In the genomic region with DNA sequence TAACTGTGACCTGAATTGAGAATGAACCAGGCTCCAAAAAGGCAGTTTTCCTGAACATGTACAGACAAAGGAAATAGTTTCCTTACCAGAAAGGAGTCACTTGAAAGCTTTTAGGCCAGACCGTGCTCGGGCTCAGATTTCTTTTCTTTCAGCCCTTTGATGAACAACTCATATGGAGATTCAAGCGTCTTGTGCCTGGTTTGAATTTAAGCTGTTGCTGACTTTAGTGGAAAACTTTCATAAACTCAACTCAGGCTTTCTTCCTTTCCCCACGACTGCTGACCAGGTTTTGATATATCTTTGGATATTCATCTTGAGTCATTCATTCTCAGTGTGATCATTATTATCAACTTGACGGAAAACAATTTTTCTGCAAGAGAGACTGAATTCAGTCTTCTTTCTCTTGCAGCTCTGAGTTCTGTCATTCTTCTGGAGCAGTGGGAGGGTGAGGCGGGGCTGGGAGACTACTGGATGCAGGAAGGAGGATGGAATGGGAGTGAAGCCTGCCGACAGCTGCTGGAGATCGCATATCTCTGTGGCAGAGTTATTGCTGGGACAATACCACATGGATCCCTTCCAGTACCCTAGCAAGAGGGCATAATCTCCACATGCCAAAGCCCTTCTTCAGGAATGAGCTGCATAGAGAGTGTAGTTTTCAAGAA, we compare ENCODE assay signal across 12 cellular contexts.
DNase-seq lines count a peak whose midpoint lies in the region; ATAC-seq lines count a peak whose summit lies in the region.
"Had no signal": no experiment of that assay in that cellular context is flagged by ENCODE, and none has a peak within 500 bp of the region (broad histone marks: within the 10 kb centered on the region; RNA-seq: fewer than 3 reads in every experiment).

No MANE protein-coding gene starts in this region.

- peak overlapping the region; percentile 76 to 85 (median 82) for H3K9ac ChIP-seq in skeletal muscle tissue (ENCODE audit: low read depth in 1 of 3, low read length in 3 of 3)

- H3K4me3 ChIP-seq in HAP-1: no peak overlapping the region
- H3K4me3 ChIP-seq in ectodermal cell (ENCODE audit: insufficient read depth, low read depth, low read length): peak overlapping the region; percentile 14
- H3K4me3 ChIP-seq in skeletal muscle tissue (ENCODE audit: low read length in 3 of 3): peak overlapping the region; percentile 61 to 82 (median 64)

- H3K4me3 Mint-ChIP-seq in natural killer cell treated with Interleukin-12 subunit alpha and Interleukin-12 subunit beta and Interleukin-15 and Interleukin-18, amount 100 ng/mL, for 72 hours: no peak overlapping the region
- H3K4me3 Mint-ChIP-seq: CD8-positive, alpha-beta T cell; natural killer cell had no signal

- no peaks in the 10 kb centered on the region for H3K9me3 Mint-ChIP-seq in natural killer cell treated with Interleukin-12 subunit alpha and Interleukin-12 subunit beta and Interleukin-15 and Interleukin-18, amount 100 ng/mL, for 72 hours
- H3K9me3 Mint-ChIP-seq: CD8-positive, alpha-beta T cell; natural killer cell had no signal

- in situ Hi-C loops in HAP-1 (cut with MboI; ENCODE audit: low sequenced_read_pairs): loop anchor here (25.0 kb wide), 1 partner anchor 100 kb away; no protein-coding TSS in a partner anchor

- no peak overlapping the region for H3K27ac Mint-ChIP-seq in natural killer cell treated with Interleukin-12 subunit alpha and Interleukin-12 subunit beta and Interleukin-15 and Interleukin-18, amount 100 ng/mL, for 72 hours
- H3K27ac Mint-ChIP-seq: CD8-positive, alpha-beta T cell; natural killer cell had no signal

- H3K4me1 ChIP-seq in HAP-1: peaks cover 18% of the 10 kb centered on the region
- peaks cover 39% of the 10 kb centered on the region for H3K4me1 ChIP-seq in ectodermal cell (ENCODE audit: control insufficient read depth, insufficient read depth, low read length)
- peaks cover 35 to 49% (median 37%) of the 10 kb centered on the region in 3 donors for H3K4me1 ChIP-seq in skeletal muscle tissue (ENCODE audit: control insufficient read depth in 3 of 3, insufficient read depth in 3 of 3, low read length in 3 of 3)

- no peaks in the 10 kb centered on the region for H3K36me3 Mint-ChIP-seq in natural killer cell treated with Interleukin-12 subunit alpha and Interleukin-12 subunit beta and Interleukin-15 and Interleukin-18, amount 100 ng/mL, for 72 hours
- H3K36me3 Mint-ChIP-seq: CD8-positive, alpha-beta T cell; natural killer cell had no signal

- DNase-seq in HAP-1 (ENCODE audit: low spot score in 2 of 2) (peak; percentile 41 to 44), islet precursor cell (peak; percentile 70), NCI-H748 treated with DMSO at 0.1 percent for 48 hours (lab: John Stamatoyannopoulos, UW) (no peak), NCI-H1694 treated with DMSO at 0.1 percent for 48 hours (lab: John Stamatoyannopoulos, UW) (no peak), LoVo (ENCODE audit: low spot score) (no peak)
- DNase-seq in natural killer cell treated with Interleukin-12 subunit alpha and Interleukin-12 subunit beta and Interleukin-15 and Interleukin-18, amount 100 ng/mL, for 72 hours (ENCODE audit: low spot score): no peak
- DNase-seq: CD8-positive, alpha-beta T cell; central memory CD4-positive, alpha-beta T cell; natural killer cell; NCI-H1436 had no signal

- ATAC-seq in natural killer cell treated with Interleukin-12 subunit alpha and Interleukin-12 subunit beta and Interleukin-15 and Interleukin-18, amount 100 ng/mL, for 72 hours: no peak
- ATAC-seq: CD8-positive, alpha-beta T cell; natural killer cell had no signal

- WGBS in ectodermal cell, 2 experiments: 19% methylated on average over 7 to 8 of the region's 8 CpGs

- H3K36me3 ChIP-seq in HAP-1 (replicated peaks) (no peaks in the 10 kb centered on the region), ectodermal cell (ENCODE audit: control insufficient read depth, insufficient read depth, low read length) (no peaks in the 10 kb centered on the region), skeletal muscle tissue (ENCODE audit: control insufficient read depth in 3 of 3, insufficient read depth in 3 of 3, low read length in 3 of 3) (no peaks in the 10 kb centered on the region)

- H3K27ac ChIP-seq in ectodermal cell (ENCODE audit: insufficient read depth, low read depth, low read length, poor library complexity, severe bottlenecking) (peak overlapping the region; percentile 51), skeletal muscle tissue (ENCODE audit: low read depth, low read length) (peak overlapping the region; percentile 92)

- no peaks in the 10 kb centered on the region for H3K4me1 Mint-ChIP-seq in natural killer cell treated with Interleukin-12 subunit alpha and Interleukin-12 subunit beta and Interleukin-15 and Interleukin-18, amount 100 ng/mL, for 72 hours (ENCODE audit: low read depth in 2 of 2)
- H3K4me1 Mint-ChIP-seq: natural killer cell had no signal

- peaks cover 12 to 18% of the 10 kb centered on the region in 2 donors for H3K27me3 Mint-ChIP-seq in natural killer cell treated with Interleukin-12 subunit alpha and Interleukin-12 subunit beta and Interleukin-15 and Interleukin-18, amount 100 ng/mL, for 72 hours

- no peaks in the 10 kb centered on the region for H3K9me3 ChIP-seq in HAP-1
- no peaks in the 10 kb centered on the region for H3K9me3 ChIP-seq in ectodermal cell (ENCODE audit: control insufficient read depth, low read length)
- no peaks in the 10 kb centered on the region for H3K9me3 ChIP-seq in skeletal muscle tissue (ENCODE audit: control insufficient read depth in 3 of 3, low read length in 3 of 3)

- H3K27me3 ChIP-seq in HAP-1 (ENCODE audit: low read depth): no peaks in the 10 kb centered on the region
- no peaks in the 10 kb centered on the region for H3K27me3 ChIP-seq in ectodermal cell (ENCODE audit: control insufficient read depth, insufficient read depth, low read length, poor library complexity, severe bottlenecking)
- no peaks in the 10 kb centered on the region for H3K27me3 ChIP-seq in skeletal muscle tissue (ENCODE audit: control insufficient read depth in 3 of 3, insufficient read depth in 3 of 3, low read length in 3 of 3)

Comparison
In these comparisons a context has a peak if more than half of its experiments do, and no peak if none do; other contexts are left out.
1. DNase-seq: peak in HAP-1 (2 of 2) and islet precursor cell (single experiment); none in NCI-H748 treated with DMSO at 0.1 percent for 48 hours (single experiment), natural killer cell treated with Interleukin-12 subunit alpha and Interleukin-12 subunit beta and Interleukin-15 and Interleukin-18, amount 100 ng/mL, for 72 hours (single experiment), NCI-H1694 treated with DMSO at 0.1 percent for 48 hours (single experiment) and LoVo (single experiment).